In the genomic region with DNA sequence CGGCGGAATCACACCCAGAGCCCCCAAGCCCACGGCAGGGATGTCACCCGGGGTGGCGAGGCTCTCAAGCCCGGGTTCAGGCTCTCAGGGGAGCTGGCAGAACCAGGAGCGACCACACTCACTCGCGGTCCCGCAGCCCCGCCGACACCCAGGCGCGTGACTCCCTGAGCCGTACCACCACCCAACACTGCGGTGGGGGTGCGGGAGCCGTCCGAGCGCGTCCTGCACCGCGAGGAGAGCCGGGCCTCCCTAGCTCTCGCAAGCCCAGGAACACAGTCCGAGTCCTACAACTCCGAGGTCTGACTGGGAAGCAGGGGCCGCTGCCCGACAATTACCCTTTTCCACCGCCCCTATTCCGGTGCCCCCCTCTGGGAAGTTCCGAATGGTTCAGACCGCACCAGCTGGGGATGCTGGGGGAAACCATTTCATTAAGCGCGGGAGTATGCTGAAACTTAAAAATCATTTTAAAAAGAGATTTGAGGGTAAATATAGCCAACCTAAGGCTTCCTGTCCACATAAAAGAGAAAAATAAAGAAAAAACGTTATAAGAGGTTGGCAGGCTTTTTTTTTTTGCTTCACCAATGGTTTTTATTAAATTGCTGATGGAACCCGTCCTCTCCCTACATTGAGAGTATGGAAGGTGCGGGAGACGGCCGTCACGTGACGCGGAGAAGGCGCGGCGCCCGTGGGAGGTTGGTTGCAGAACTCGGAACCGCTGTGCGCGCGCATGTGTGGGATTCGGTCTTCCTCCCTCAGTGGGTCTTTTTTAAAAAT, we compare ENCODE assay signal across 1 cellular context.
TF ChIP-seq lines count a peak whose summit lies in the region.

A gene with protein sequence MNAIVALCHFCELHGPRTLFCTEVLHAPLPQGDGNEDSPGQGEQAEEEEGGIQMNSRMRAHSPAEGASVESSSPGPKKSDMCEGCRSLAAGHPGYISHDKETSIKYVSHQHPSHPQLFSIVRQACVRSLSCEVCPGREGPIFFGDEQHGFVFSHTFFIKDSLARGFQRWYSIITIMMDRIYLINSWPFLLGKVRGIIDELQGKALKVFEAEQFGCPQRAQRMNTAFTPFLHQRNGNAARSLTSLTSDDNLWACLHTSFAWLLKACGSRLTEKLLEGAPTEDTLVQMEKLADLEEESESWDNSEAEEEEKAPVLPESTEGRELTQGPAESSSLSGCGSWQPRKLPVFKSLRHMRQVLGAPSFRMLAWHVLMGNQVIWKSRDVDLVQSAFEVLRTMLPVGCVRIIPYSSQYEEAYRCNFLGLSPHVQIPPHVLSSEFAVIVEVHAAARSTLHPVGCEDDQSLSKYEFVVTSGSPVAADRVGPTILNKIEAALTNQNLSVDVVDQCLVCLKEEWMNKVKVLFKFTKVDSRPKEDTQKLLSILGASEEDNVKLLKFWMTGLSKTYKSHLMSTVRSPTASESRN (minus strand): TSS at position 143 of the 774 bp plus-strand sequence. CDS start 9,031 bp downstream, outside the sequence.

TF ChIP-seq in HepG2, 621 proteins besides CTCF, POLR2A, EP300 and RAD21 (continued from another document):
- TF ChIP-seq, protein P1, sequence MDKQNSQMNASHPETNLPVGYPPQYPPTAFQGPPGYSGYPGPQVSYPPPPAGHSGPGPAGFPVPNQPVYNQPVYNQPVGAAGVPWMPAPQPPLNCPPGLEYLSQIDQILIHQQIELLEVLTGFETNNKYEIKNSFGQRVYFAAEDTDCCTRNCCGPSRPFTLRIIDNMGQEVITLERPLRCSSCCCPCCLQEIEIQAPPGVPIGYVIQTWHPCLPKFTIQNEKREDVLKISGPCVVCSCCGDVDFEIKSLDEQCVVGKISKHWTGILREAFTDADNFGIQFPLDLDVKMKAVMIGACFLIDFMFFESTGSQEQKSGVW (CRISPR knock-in tag; IDR thresholded peaks at IDR 0.05; ENCODE audit: borderline replicate concordance), result peak; percentile 69; the same call in 1 of the 2 replicates
- peak; percentile 60; the same call in 1 of the 2 replicates for TF ChIP-seq ZNF430 (CRISPR knock-in tag; IDR thresholded peaks at IDR 0.05)
- peak; percentile 76 for TF ChIP-seq SIN3A (IDR thresholded peaks at IDR 0.05; ENCODE audit: borderline replicate concordance, low read depth, low read length)
- TF ChIP-seq JUNB (CRISPR knock-in tag; IDR thresholded peaks at IDR 0.05; ENCODE audit: borderline replicate concordance), result no peak
- no peak for TF ChIP-seq CENPT (CRISPR knock-in tag; IDR thresholded peaks at IDR 0.05; ENCODE audit: low read depth)
- no peak for TF ChIP-seq ZKSCAN5 (CRISPR knock-in tag; IDR thresholded peaks at IDR 0.05)
- TF ChIP-seq WIZ (CRISPR knock-in tag; IDR thresholded peaks at IDR 0.05), result 0 out of 2 replicates have a peak, but pooled peaks have one; percentile 23
- TF ChIP-seq ASH2L (IDR thresholded peaks at IDR 0.05; ENCODE audit: insufficient read length, low read depth, low read length), result peak; percentile 45
- TF ChIP-seq, protein P2, sequence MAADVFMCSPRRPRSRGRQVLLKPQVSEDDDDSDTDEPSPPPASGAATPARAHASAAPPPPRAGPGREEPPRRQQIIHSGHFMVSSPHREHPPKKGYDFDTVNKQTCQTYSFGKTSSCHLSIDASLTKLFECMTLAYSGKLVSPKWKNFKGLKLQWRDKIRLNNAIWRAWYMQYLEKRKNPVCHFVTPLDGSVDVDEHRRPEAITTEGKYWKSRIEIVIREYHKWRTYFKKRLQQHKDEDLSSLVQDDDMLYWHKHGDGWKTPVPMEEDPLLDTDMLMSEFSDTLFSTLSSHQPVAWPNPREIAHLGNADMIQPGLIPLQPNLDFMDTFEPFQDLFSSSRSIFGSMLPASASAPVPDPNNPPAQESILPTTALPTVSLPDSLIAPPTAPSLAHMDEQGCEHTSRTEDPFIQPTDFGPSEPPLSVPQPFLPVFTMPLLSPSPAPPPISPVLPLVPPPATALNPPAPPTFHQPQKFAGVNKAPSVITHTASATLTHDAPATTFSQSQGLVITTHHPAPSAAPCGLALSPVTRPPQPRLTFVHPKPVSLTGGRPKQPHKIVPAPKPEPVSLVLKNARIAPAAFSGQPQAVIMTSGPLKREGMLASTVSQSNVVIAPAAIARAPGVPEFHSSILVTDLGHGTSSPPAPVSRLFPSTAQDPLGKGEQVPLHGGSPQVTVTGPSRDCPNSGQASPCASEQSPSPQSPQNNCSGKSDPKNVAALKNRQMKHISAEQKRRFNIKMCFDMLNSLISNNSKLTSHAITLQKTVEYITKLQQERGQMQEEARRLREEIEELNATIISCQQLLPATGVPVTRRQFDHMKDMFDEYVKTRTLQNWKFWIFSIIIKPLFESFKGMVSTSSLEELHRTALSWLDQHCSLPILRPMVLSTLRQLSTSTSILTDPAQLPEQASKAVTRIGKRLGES (CRISPR knock-in tag; IDR thresholded peaks at IDR 0.05; ENCODE audit: borderline replicate concordance), result no peak
- TF ChIP-seq, protein P3, sequence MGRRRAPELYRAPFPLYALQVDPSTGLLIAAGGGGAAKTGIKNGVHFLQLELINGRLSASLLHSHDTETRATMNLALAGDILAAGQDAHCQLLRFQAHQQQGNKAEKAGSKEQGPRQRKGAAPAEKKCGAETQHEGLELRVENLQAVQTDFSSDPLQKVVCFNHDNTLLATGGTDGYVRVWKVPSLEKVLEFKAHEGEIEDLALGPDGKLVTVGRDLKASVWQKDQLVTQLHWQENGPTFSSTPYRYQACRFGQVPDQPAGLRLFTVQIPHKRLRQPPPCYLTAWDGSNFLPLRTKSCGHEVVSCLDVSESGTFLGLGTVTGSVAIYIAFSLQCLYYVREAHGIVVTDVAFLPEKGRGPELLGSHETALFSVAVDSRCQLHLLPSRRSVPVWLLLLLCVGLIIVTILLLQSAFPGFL (CRISPR knock-in tag; IDR thresholded peaks at IDR 0.05), result no peak
- TF ChIP-seq ZNF33A (CRISPR knock-in tag; IDR thresholded peaks at IDR 0.05; ENCODE audit: borderline replicate concordance), result no peak
- no peak for TF ChIP-seq REPIN1 (CRISPR knock-in tag; IDR thresholded peaks at IDR 0.05; ENCODE audit: borderline replicate concordance, low read depth)
- TF ChIP-seq ZNF501 (CRISPR knock-in tag; IDR thresholded peaks at IDR 0.05), result peak; percentile 78; the same call in 1 of the 2 replicates
- TF ChIP-seq HOXA7 (CRISPR knock-in tag; IDR thresholded peaks at IDR 0.05), result no peak
- TF ChIP-seq NR1H2 (CRISPR knock-in tag; IDR thresholded peaks at IDR 0.05; ENCODE audit: borderline replicate concordance, low read depth), result no peak
- TF ChIP-seq, protein P4, sequence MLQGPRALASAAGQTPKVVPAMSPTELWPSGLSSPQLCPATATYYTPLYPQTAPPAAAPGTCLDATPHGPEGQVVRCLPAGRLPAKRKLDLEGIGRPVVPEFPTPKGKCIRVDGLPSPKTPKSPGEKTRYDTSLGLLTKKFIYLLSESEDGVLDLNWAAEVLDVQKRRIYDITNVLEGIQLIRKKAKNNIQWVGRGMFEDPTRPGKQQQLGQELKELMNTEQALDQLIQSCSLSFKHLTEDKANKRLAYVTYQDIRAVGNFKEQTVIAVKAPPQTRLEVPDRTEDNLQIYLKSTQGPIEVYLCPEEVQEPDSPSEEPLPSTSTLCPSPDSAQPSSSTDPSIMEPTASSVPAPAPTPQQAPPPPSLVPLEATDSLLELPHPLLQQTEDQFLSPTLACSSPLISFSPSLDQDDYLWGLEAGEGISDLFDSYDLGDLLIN (CRISPR knock-in tag; IDR thresholded peaks at IDR 0.05; ENCODE audit: borderline replicate concordance), result no peak
- TF ChIP-seq DMAP1 (CRISPR knock-in tag; IDR thresholded peaks at IDR 0.05), result peak; percentile 79
- no peak for TF ChIP-seq TCF12 (IDR thresholded peaks at IDR 0.05)
- TF ChIP-seq TCF12 (CRISPR knock-in tag; IDR thresholded peaks at IDR 0.05), result peak; percentile 72; the same call in 1 of the 2 replicates
- TF ChIP-seq NRL (CRISPR knock-in tag; IDR thresholded peaks at IDR 0.05; ENCODE audit: borderline replicate concordance), result no peak; the same call in 1 of the 2 replicates
- TF ChIP-seq TMF1 (CRISPR knock-in tag; IDR thresholded peaks at IDR 0.05; ENCODE audit: low read depth), result 0 out of 2 replicates have a peak, but pooled peaks have one; percentile 46
- TF ChIP-seq, protein P5, sequence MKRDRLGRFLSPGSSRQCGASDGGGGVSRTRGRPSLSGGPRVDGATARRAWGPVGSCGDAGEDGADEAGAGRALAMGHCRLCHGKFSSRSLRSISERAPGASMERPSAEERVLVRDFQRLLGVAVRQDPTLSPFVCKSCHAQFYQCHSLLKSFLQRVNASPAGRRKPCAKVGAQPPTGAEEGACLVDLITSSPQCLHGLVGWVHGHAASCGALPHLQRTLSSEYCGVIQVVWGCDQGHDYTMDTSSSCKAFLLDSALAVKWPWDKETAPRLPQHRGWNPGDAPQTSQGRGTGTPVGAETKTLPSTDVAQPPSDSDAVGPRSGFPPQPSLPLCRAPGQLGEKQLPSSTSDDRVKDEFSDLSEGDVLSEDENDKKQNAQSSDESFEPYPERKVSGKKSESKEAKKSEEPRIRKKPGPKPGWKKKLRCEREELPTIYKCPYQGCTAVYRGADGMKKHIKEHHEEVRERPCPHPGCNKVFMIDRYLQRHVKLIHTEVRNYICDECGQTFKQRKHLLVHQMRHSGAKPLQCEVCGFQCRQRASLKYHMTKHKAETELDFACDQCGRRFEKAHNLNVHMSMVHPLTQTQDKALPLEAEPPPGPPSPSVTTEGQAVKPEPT (CRISPR knock-in tag; IDR thresholded peaks at IDR 0.05; ENCODE audit: low read depth), result no peak
- no peak for TF ChIP-seq TBL1XR1 (IDR thresholded peaks at IDR 0.05; ENCODE audit: borderline replicate concordance, low read length, partially characterized antibody)
- no peak for TF ChIP-seq HMGA1 (CRISPR knock-in tag; conservative IDR thresholded peaks at IDR 0.05)
- peak; percentile 49; the same call in 1 of the 2 replicates for TF ChIP-seq RNF2 (conservative IDR thresholded peaks at IDR 0.05; ENCODE audit: low read depth)
- no peak for TF ChIP-seq KLF9 (CRISPR knock-in tag; IDR thresholded peaks at IDR 0.05; ENCODE audit: low read depth)
- no peak for TF ChIP-seq RORA (CRISPR knock-in tag; IDR thresholded peaks at IDR 0.05)
- no peak for TF ChIP-seq ZMYM2 (CRISPR knock-in tag; IDR thresholded peaks at IDR 0.05)
- TF ChIP-seq ZNF589 (CRISPR knock-in tag; conservative IDR thresholded peaks at IDR 0.05), result no peak
- TF ChIP-seq SSRP1 (CRISPR knock-in tag; IDR thresholded peaks at IDR 0.05), result no peak
- no peak for TF ChIP-seq ZNF460 (CRISPR knock-in tag; IDR thresholded peaks at IDR 0.05; ENCODE audit: borderline replicate concordance)
- TF ChIP-seq KLF16 (CRISPR knock-in tag; IDR thresholded peaks at IDR 0.05), result no peak; a peak in 1 of 4 replicates
- no peak for TF ChIP-seq ZSCAN22 (CRISPR knock-in tag; IDR thresholded peaks at IDR 0.05)
- TF ChIP-seq IRF1 (CRISPR knock-in tag; IDR thresholded peaks at IDR 0.05; ENCODE audit: low read depth), result no peak
- no peak for TF ChIP-seq ZNF354B (CRISPR knock-in tag; IDR thresholded peaks at IDR 0.05)
- no peak; the same call in 1 of the 2 replicates for TF ChIP-seq HDAC2 (CRISPR knock-in tag; IDR thresholded peaks at IDR 0.05)
- TF ChIP-seq XBP1 (CRISPR knock-in tag; IDR thresholded peaks at IDR 0.05), result 0 out of 2 replicates have a peak, but pooled peaks have one; percentile 23
- no peak for TF ChIP-seq CHD2 (IDR thresholded peaks at IDR 0.05; ENCODE audit: low read depth, low read length)
